12 cellular contexts compared by ENCODE assay signal in genomic region chr17:72514888-72515287, GRCh38.
A peak's percentile ranks its signal among the peaks of the same experiment; 100 is the strongest.
DNase-seq lines count a peak whose midpoint lies in the region; ATAC-seq and TF ChIP-seq lines count a peak whose summit lies in the region.
"Had no signal": no experiment of that assay in that cellular context is flagged by ENCODE, and none has a peak within 500 bp of the region (broad histone marks: within the 10 kb centered on the region; RNA-seq: fewer than 3 reads in every experiment).

No MANE protein-coding gene starts in this region.

- H3K27me3 ChIP-seq in BLaER1 treated with 17β-estradiol and CSF1 and Interleukin-3, amounts not matched to agents 10 nM and 100 nM, result peaks cover 0 to 14% (median 8%) of the 10 kb centered on the region in 11 experiments; a peak in 13 of 22 replicates
- H3K27me3 ChIP-seq in esophagus squamous epithelium, result peaks cover 0 to 9% (median 0%) of the 10 kb centered on the region in 4 donors

- H4K20me1 ChIP-seq in BLaER1 treated with 17β-estradiol and CSF1 and Interleukin-3, amounts not matched to agents 10 nM and 100 nM, result no peaks in the 10 kb centered on the region; a peak in 1 of 22 replicates

- H3K27ac ChIP-seq in BLaER1 treated with 17β-estradiol and CSF1 and Interleukin-3, amounts not matched to agents 10 nM and 100 nM, result no peak overlapping the region
- H3K27ac ChIP-seq in RWPE1 (peak overlapping the region; percentile 28), esophagus squamous epithelium (peak overlapping the region in 1 of 4 donors; percentile 2)

- POLR2A ChIA-PET in RWPE1 (lab: Yijun Ruan, JAX; ENCODE audit: low non-redundant PET), result no interaction called here

- 46 to 63% methylated on average over 5 to 6 of the region's 6 CpGs for WGBS in esophagus squamous epithelium, 2 donors

- CTCF ChIA-PET in RWPE1 (lab: Yijun Ruan, JAX), result interaction anchor here (0.6 kb wide), 2 partner anchors 26 to 209 kb away, joined by 3 read pairs; no protein-coding TSS in a partner anchor

- no peak for DNase-seq in RWPE1 (ENCODE audit: low spot score)
- peak; percentile 67 for DNase-seq in fibroblast of mammary gland (ENCODE audit: low read depth)
- peak; percentile 55 for DNase-seq in occipital lobe (lab: John Stamatoyannopoulos, UW)
- DNase-seq in esophagus squamous epithelium (lab: John Stamatoyannopoulos, UW), result no peak
- no peak for DNase-seq in activated CD4-positive, alpha-beta T cell treated with anti-CD3 and anti-CD28 coated beads for 1 hour
- no peak for DNase-seq in epidermal melanocyte (ENCODE audit: insufficient read length, low spot score)
- DNase-seq: activated effector memory CD4-positive, alpha-beta T cell treated with Interleukin-2 at 50 U/mL for 16 hours; CD8-positive, alpha-beta T cell; immature natural killer cell; MV-4-11 had no signal

- H3K4me3 ChIP-seq in BLaER1 treated with 17β-estradiol and CSF1 and Interleukin-3, amounts not matched to agents 10 nM and 100 nM, result no peak overlapping the region
- H3K4me3 ChIP-seq in fibroblast of mammary gland (ENCODE audit: control insufficient read depth, low read depth, low read length) (no peak overlapping the region), esophagus squamous epithelium (peak overlapping the region in 1 of 4 donors; percentile 12)

- TF ChIP-seq CTCF in RWPE1 (conservative IDR thresholded peaks at IDR 0.05; ENCODE audit: low read depth), result no peak
- no peak for TF ChIP-seq CTCF in fibroblast of mammary gland (conservative IDR thresholded peaks at IDR 0.05; ENCODE audit: control insufficient read depth, insufficient read depth, low read depth, low read length)
- no peak for TF ChIP-seq CTCF in esophagus squamous epithelium (IDR thresholded peaks at IDR 0.05)

- TF ChIP-seq POLR2A in esophagus squamous epithelium (IDR thresholded peaks at IDR 0.05), result no peak

- ATAC-seq in HG03354 (IDR thresholded peaks at IDR 0.05; ENCODE audit: poor library complexity, severe bottlenecking, unreplicated experiment), result no peak
- ATAC-seq: CD8-positive, alpha-beta T cell had no signal

- no peak overlapping the region for H3K9ac ChIP-seq in BLaER1 treated with 17β-estradiol and CSF1 and Interleukin-3, amounts not matched to agents 10 nM and 100 nM

- H3K9me3 ChIP-seq in BLaER1 treated with 17β-estradiol and CSF1 and Interleukin-3, amounts not matched to agents 10 nM and 100 nM (replicated peaks in 1 of 11), result no peaks in the 10 kb centered on the region
- H3K9me3 ChIP-seq in esophagus squamous epithelium, result no peaks in the 10 kb centered on the region

- no peaks in the 10 kb centered on the region for H3K36me3 ChIP-seq in BLaER1 treated with 17β-estradiol and CSF1 and Interleukin-3, amounts not matched to agents 10 nM and 100 nM
- no peaks in the 10 kb centered on the region for H3K36me3 ChIP-seq in esophagus squamous epithelium

- intact Hi-C loops in esophagus squamous epithelium (cut with DNase I), result no loop called here

- peak overlapping the region in 9 of 11 experiments; percentile 11 to 91 (median 88); a peak in 15 of 22 replicates for H3K4me2 ChIP-seq in BLaER1 treated with 17β-estradiol and CSF1 and Interleukin-3, amounts not matched to agents 10 nM and 100 nM

- H3K4me1 ChIP-seq in BLaER1 treated with 17β-estradiol and CSF1 and Interleukin-3, amounts not matched to agents 10 nM and 100 nM, result peaks cover 29 to 97% (median 88%) of the 10 kb centered on the region in 10 experiments
- H3K4me1 ChIP-seq in esophagus squamous epithelium, result peaks cover 0 to 75% (median 23%) of the 10 kb centered on the region in 3 donors

Comparison
In these comparisons a context has a peak if more than half of its experiments do, and no peak if none do; other contexts are left out.
1. DNase-seq: peak in fibroblast of mammary gland (single experiment) and occipital lobe (single experiment); none in RWPE1 (single experiment), esophagus squamous epithelium (single experiment), activated CD4-positive, alpha-beta T cell treated with anti-CD3 and anti-CD28 coated beads for 1 hour (single experiment) and epidermal melanocyte (single experiment).